ENCODE assay signal across 1 cellular context in genomic region chr14:69042309-69043006, GRCh38.
TF ChIP-seq lines count a peak whose summit lies in the region.

No MANE protein-coding gene starts in this region.

TF ChIP-seq in HepG2, 621 proteins besides CTCF, POLR2A, EP300 and RAD21 (continued from another document):
- TF ChIP-seq, protein P1, sequence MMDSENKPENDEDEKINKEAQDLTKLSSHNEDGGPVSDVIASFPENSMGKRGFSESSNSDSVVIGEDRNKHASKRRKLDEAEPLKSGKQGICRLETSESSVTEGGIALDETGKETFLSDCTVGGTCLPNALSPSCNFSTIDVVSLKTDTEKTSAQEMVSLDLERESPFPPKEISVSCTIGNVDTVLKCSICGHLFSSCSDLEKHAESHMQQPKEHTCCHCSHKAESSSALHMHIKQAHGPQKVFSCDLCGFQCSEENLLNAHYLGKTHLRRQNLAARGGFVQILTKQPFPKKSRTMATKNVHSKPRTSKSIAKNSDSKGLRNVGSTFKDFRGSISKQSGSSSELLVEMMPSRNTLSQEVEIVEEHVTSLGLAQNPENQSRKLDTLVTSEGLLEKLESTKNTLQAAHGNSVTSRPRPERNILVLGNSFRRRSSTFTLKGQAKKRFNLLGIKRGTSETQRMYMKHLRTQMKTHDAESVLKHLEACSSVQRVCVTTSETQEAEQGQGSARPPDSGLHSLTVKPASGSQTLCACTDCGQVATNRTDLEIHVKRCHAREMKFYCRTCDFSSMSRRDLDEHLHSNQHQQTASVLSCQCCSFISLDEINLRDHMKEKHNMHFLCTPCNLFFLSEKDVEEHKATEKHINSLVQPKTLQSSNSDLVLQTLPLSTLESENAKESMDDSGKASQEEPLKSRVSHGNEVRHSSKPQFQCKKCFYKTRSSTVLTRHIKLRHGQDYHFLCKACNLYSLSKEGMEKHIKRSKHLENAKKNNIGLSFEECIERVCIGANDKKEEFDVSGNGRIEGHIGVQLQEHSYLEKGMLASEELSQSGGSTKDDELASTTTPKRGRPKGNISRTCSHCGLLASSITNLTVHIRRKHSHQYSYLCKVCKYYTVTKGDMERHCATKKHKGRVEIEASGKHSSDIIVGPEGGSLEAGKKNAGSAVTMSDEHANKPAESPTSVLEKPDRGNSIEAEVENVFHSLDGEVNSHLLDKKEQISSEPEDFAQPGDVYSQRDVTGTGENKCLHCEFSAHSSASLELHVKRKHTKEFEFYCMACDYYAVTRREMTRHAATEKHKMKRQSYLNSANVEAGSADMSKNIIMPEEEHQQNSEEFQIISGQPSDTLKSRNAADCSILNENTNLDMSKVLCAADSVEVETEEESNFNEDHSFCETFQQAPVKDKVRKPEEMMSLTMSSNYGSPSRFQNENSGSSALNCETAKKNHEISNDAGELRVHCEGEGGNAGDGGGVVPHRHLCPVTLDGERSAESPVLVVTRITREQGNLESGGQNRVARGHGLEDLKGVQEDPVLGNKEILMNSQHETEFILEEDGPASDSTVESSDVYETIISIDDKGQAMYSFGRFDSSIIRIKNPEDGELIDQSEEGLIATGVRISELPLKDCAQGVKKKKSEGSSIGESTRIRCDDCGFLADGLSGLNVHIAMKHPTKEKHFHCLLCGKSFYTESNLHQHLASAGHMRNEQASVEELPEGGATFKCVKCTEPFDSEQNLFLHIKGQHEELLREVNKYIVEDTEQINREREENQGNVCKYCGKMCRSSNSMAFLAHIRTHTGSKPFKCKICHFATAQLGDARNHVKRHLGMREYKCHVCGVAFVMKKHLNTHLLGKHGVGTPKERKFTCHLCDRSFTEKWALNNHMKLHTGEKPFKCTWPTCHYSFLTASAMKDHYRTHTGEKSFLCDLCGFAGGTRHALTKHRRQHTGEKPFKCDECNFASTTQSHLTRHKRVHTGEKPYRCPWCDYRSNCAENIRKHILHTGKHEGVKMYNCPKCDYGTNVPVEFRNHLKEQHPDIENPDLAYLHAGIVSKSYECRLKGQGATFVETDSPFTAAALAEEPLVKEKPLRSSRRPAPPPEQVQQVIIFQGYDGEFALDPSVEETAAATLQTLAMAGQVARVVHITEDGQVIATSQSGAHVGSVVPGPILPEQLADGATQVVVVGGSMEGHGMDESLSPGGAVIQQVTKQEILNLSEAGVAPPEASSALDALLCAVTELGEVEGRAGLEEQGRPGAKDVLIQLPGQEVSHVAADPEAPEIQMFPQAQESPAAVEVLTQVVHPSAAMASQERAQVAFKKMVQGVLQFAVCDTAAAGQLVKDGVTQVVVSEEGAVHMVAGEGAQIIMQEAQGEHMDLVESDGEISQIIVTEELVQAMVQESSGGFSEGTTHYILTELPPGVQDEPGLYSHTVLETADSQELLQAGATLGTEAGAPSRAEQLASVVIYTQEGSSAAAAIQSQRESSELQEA (CRISPR knock-in tag; IDR thresholded peaks at IDR 0.05; ENCODE audit: not compliant biosample characterization) = no peak
